8 cellular contexts compared by ENCODE assay signal in genomic region chr21:33205476-33205875, GRCh38. TPM values are rescaled to one million over a fixed set of nuclear protein-coding genes. Genes with fewer than 3 reads are reported as not detected.
DNase-seq lines count a peak whose midpoint lies in the region; ATAC-seq and TF ChIP-seq lines count a peak whose summit lies in the region.

No MANE protein-coding gene starts in this region.

- H3K79me2 ChIP-seq in DOHH2 (ENCODE audit: control insufficient read depth, low read length), result no peaks in the 10 kb centered on the region
- no peaks in the 10 kb centered on the region for H3K79me2 ChIP-seq in SU-DHL-6 (ENCODE audit: insufficient read depth, low read length)
- H3K79me2 ChIP-seq in neural progenitor cell (ENCODE audit: low read depth), result no peaks in the 10 kb centered on the region

- H3K27ac Mint-ChIP-seq in memory B cell (peak overlapping the region; percentile 80), HFFc6 (no peak overlapping the region), neural progenitor cell (no peak overlapping the region)

- peak; percentile 34 for TF ChIP-seq CTCF in DOHH2 (IDR thresholded peaks at IDR 0.05; ENCODE audit: low read depth, low read length, poor library complexity, severe bottlenecking)
- TF ChIP-seq CTCF in SU-DHL-6 (IDR thresholded peaks at IDR 0.05; ENCODE audit: insufficient read depth, low read length, poor library complexity, severe bottlenecking), result no peak
- TF ChIP-seq CTCF in HFFc6 (IDR thresholded peaks at IDR 0.05), result no peak
- TF ChIP-seq CTCF in neural progenitor cell (IDR thresholded peaks at IDR 0.05), result no peak

- H3K4me3 ChIP-seq in DOHH2 (ENCODE audit: low read length), result peak overlapping the region; percentile 54
- H3K4me3 ChIP-seq in SU-DHL-6 (ENCODE audit: insufficient read depth, low read length, poor library complexity, severe bottlenecking), result peak overlapping the region; percentile 43
- no peak overlapping the region for H3K4me3 ChIP-seq in neural progenitor cell

- H3K9ac ChIP-seq in SU-DHL-6 (ENCODE audit: low read length) (peak overlapping the region; percentile 46), neural progenitor cell (no peak overlapping the region)

- no peaks in the 10 kb centered on the region for H3K27me3 ChIP-seq in DOHH2 (ENCODE audit: control insufficient read depth, low read length)
- H3K27me3 ChIP-seq in SU-DHL-6 (ENCODE audit: low read length), result no peaks in the 10 kb centered on the region
- no peaks in the 10 kb centered on the region for H3K27me3 ChIP-seq in neural progenitor cell

- H4K20me1 ChIP-seq in DOHH2 (ENCODE audit: control insufficient read depth, insufficient read depth, low read depth, low read length) (no peaks in the 10 kb centered on the region), SU-DHL-6 (ENCODE audit: low read depth, low read length) (no peaks in the 10 kb centered on the region), neural progenitor cell (ENCODE audit: low read depth) (no peaks in the 10 kb centered on the region)

- H3K4me1 Mint-ChIP-seq in memory B cell (peaks cover 44% of the 10 kb centered on the region), HFFc6 (ENCODE audit: low read depth) (peaks cover 37% of the 10 kb centered on the region), neural progenitor cell (no peaks in the 10 kb centered on the region)

- H3K9me3 ChIP-seq in DOHH2 (ENCODE audit: control insufficient read depth, insufficient read depth, low read length), result peaks cover 25% of the 10 kb centered on the region; the same call in 1 of the 2 replicates
- H3K9me3 ChIP-seq in SU-DHL-6 (ENCODE audit: insufficient read depth, low read length), result no peaks in the 10 kb centered on the region
- peaks cover 3% of the 10 kb centered on the region for H3K9me3 ChIP-seq in neural progenitor cell (ENCODE audit: low read depth)

- H3K36me3 ChIP-seq in DOHH2 (ENCODE audit: control insufficient read depth, low read length) (no peaks in the 10 kb centered on the region), SU-DHL-6 (ENCODE audit: low read length) (no peaks in the 10 kb centered on the region; the same call in 1 of the 2 replicates), neural progenitor cell (peaks cover 5% of the 10 kb centered on the region)

- H3K27me3 Mint-ChIP-seq in memory B cell (no peaks in the 10 kb centered on the region), HFFc6 (ENCODE audit: insufficient read depth) (peaks cover 17% of the 10 kb centered on the region), neural progenitor cell (ENCODE audit: insufficient read depth, low read depth) (peaks cover 5% of the 10 kb centered on the region)

- H3K4me1 ChIP-seq in DOHH2 (ENCODE audit: control insufficient read depth, low read length) (peaks cover 46% of the 10 kb centered on the region), neural progenitor cell (no peaks in the 10 kb centered on the region)

- H3K9me3 Mint-ChIP-seq in memory B cell (peaks cover 3% of the 10 kb centered on the region), HFFc6 (peaks cover 8% of the 10 kb centered on the region; the same call in 1 of the 2 replicates), neural progenitor cell (peaks cover 16% of the 10 kb centered on the region)

- DNase-seq in memory B cell (ENCODE audit: low spot score in 2 of 2) (no peak), HFFc6 (no peak), neural progenitor cell (ENCODE audit: low spot score) (no peak)

- no peak overlapping the region for H2AFZ ChIP-seq in SU-DHL-6 (ENCODE audit: low read depth, low read length, severe bottlenecking)
- no peak overlapping the region for H2AFZ ChIP-seq in neural progenitor cell (replicated peaks)

- H3K27ac ChIP-seq in DOHH2 (ENCODE audit: low read depth, low read length), result peak overlapping the region; percentile 52
- peak overlapping the region; percentile 79 for H3K27ac ChIP-seq in SU-DHL-6 (ENCODE audit: low read depth, low read length)
- no peak overlapping the region for H3K27ac ChIP-seq in neural progenitor cell

- H3K9me2 ChIP-seq in DOHH2 (replicated peaks; ENCODE audit: control insufficient read depth, low read length) (no peaks in the 10 kb centered on the region), SU-DHL-6 (replicated peaks; ENCODE audit: insufficient read depth, low read length) (no peaks in the 10 kb centered on the region)

- peak overlapping the region; percentile 50 for H3K4me2 ChIP-seq in DOHH2 (ENCODE audit: low read length)
- H3K4me2 ChIP-seq in SU-DHL-6 (ENCODE audit: low read depth, low read length, poor library complexity, severe bottlenecking), result peak overlapping the region; percentile 72
- no peak overlapping the region for H3K4me2 ChIP-seq in neural progenitor cell

- ATAC-seq in GM21529 (IDR thresholded peaks at IDR 0.05; ENCODE audit: unreplicated experiment), result peak; percentile 24
- ATAC-seq in memory B cell (ENCODE audit: low read depth), result peak; percentile 51
- ATAC-seq in GM21576 (IDR thresholded peaks at IDR 0.05; ENCODE audit: unreplicated experiment), result no peak
- ATAC-seq in GM18511 (IDR thresholded peaks at IDR 0.05; ENCODE audit: unreplicated experiment), result no peak

- 0 out of 2 replicates have a peak, but pooled peaks cover 4% of the 10 kb centered on the region for H3F3A ChIP-seq in DOHH2 (ENCODE audit: control insufficient read depth, insufficient read depth)
- H3F3A ChIP-seq in SU-DHL-6 (ENCODE audit: insufficient read depth), result peaks cover 14% of the 10 kb centered on the region; the same call in 1 of the 2 replicates
- H3F3A ChIP-seq in neural progenitor cell (ENCODE audit: low read depth), result no peaks in the 10 kb centered on the region

- peak overlapping the region; percentile 82 for H3K4me3 Mint-ChIP-seq in memory B cell
- no peak overlapping the region for H3K4me3 Mint-ChIP-seq in HFFc6
- no peak overlapping the region for H3K4me3 Mint-ChIP-seq in neural progenitor cell

- H3K36me3 Mint-ChIP-seq in memory B cell (no peaks in the 10 kb centered on the region), HFFc6 (ENCODE audit: low read depth) (no peaks in the 10 kb centered on the region; the same call in 1 of the 2 replicates), neural progenitor cell (no peaks in the 10 kb centered on the region)

RNA-seq across cellular contexts. Expression of gene IFNAR2, which starts 24.3 kb away (rescaled TPM):
- total RNA-seq in HFFc6 (2021; fragmentation: NEBNext Ultra II Directional; extraction: Animal tissue kit (Norgen Biotek cat#: 25700)), result 10 to 100 TPM in 5 of 6 experiments, 1 to 10 TPM in 1; 8.0 to 14.6 (median 11.0) TPM
- total RNA-seq in neural progenitor cell (ENCODE audit: low replicate concordance), result 5.5 and 15.8 TPM in 2 replicates

Comparison
In these comparisons a context has a peak if more than half of its experiments do, and no peak if none do; other contexts are left out.
1. ATAC-seq: peak in GM21529 (single experiment) and memory B cell (single experiment); none in GM21576 (single experiment) and GM18511 (single experiment).